In the genomic region with DNA sequence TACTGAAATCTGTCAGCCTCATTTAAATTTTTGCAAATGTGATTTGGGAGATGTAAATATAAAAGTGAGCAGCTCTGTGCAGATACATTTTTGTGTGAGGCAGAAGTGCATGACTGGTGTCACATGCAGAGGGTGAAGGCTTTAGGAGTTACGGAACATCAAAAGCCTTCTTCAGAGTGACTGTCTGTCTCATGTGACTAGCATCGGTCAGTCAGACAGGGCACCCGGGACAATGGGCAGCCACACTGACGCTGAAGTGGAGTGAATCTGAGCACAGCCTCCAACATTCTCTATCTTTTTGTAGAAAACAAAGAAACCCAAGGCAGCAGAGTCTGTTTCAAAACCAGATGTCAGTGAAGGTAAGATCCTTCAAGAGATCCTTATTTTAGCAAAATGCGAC, we compare ENCODE assay signal across 20 cellular contexts. TPM values are rescaled to one million over a fixed set of nuclear protein-coding genes. Genes with fewer than 3 reads are reported as not detected.
A peak's percentile ranks its signal among the peaks of the same experiment; 100 is the strongest.
DNase-seq lines count a peak whose midpoint lies in the region; ATAC-seq and TF ChIP-seq lines count a peak whose summit lies in the region.
"Had no signal": no experiment of that assay in that cellular context is flagged by ENCODE, and none has a peak within 500 bp of the region (broad histone marks: within the 10 kb centered on the region; RNA-seq: fewer than 3 reads in every experiment).

No MANE protein-coding gene starts in this region.

- no peak for TF ChIP-seq CTCF in foreskin keratinocyte (conservative IDR thresholded peaks at IDR 0.05)

- H3K27me3 Mint-ChIP-seq in activated T-cell treated with anti-CD3 and anti-CD28 coated beads, Interleukin-2, amount 50 U/mL, for 72 hours (ENCODE audit: low read depth), result no peaks in the 10 kb centered on the region

- H3K27ac ChIP-seq in temporal lobe (ENCODE audit: low read depth, low read length) (peak overlapping the region; percentile 59), foreskin keratinocyte (no peak overlapping the region)
- H3K27ac ChIP-seq: 22Rv1 had no signal

- H3K4me1 ChIP-seq in foreskin keratinocyte, result no peaks in the 10 kb centered on the region

- H3K36me3 Mint-ChIP-seq in activated T-cell treated with anti-CD3 and anti-CD28 coated beads, Interleukin-2, amount 50 U/mL, for 72 hours (ENCODE audit: insufficient read depth in 2 of 2), result peaks cover 18 to 39% of the 10 kb centered on the region in 2 donors

- no peaks in the 10 kb centered on the region for H3K4me1 Mint-ChIP-seq in activated T-cell treated with anti-CD3 and anti-CD28 coated beads, Interleukin-2, amount 50 U/mL, for 72 hours (ENCODE audit: low read depth)

- ATAC-seq in activated T-cell treated with anti-CD3 and anti-CD28 coated beads, Interleukin-2, amount 50 U/mL, for 72 hours (replicated peaks in 1 of 2), result no peak
- ATAC-seq in foreskin keratinocyte, result no peak
- ATAC-seq: GM12878 had no signal

- no peaks in the 10 kb centered on the region for H3K27me3 ChIP-seq in foreskin keratinocyte

- H3K27ac Mint-ChIP-seq in activated T-cell treated with anti-CD3 and anti-CD28 coated beads, Interleukin-2, amount 50 U/mL, for 72 hours, result peak overlapping the region; percentile 28
- H3K27ac Mint-ChIP-seq: HFFc6 had no signal

- peaks cover 6 to 9% of the 10 kb centered on the region in 2 donors for H3K9me3 Mint-ChIP-seq in activated T-cell treated with anti-CD3 and anti-CD28 coated beads, Interleukin-2, amount 50 U/mL, for 72 hours

- H3K4me3 Mint-ChIP-seq in activated T-cell treated with anti-CD3 and anti-CD28 coated beads, Interleukin-2, amount 50 U/mL, for 72 hours, result no peak overlapping the region
- H3K4me3 Mint-ChIP-seq: HFFc6 had no signal

- no peak for DNase-seq in activated T-cell treated with anti-CD3 and anti-CD28 coated beads, Interleukin-2, amount 50 U/mL, for 72 hours
- no peak for DNase-seq in activated T-cell treated with anti-CD3 and anti-CD28 coated beads, Interleukin-2, amount 50 U/mL, for 48 hours
- peak in 26 of 51 donors; percentile 3 to 55 (median 22) for DNase-seq in hypothalamus (lab: John Stamatoyannopoulos, UW)
- DNase-seq in pons (ENCODE audit: low spot score), result peak; percentile 89
- no peak for DNase-seq in middle frontal gyrus (ENCODE audit: extremely low spot score, low spot score)
- no peak for DNase-seq in foreskin keratinocyte
- no peak for DNase-seq in NCI-H146 (lab: John Stamatoyannopoulos, UW)
- DNase-seq: GDM1, NCI-H1048, NCI-H2081 treated with DMSO at 0.1 percent for 48 hours, NCI-H510A treated with DMSO at 0.1 percent for 48 hours, NCI-H82 had no signal

RNA-seq across cellular contexts. Expression of a gene that starts 7.9 kb away (rescaled TPM):
- 1 to 10 TPM; 1.7 to 2.2 TPM for total RNA-seq in activated T-cell treated with anti-CD3 and anti-CD28 coated beads, Interleukin-2, amount 50 U/mL, for 72 hours
- total RNA-seq in temporal lobe, result not detected
- total RNA-seq in foreskin keratinocyte, result 0.31 TPM in 1 of 2 replicates, not detected in the other
- polyA plus RNA-seq in foreskin keratinocyte, result 0.06 TPM in 1 of 2 replicates, not detected in the other
- total RNA-seq: H4, MCF 10A had no signal
- polyA plus RNA-seq: AG04450 had no signal

RNA-seq across cellular contexts. Expression of a gene that starts 16.4 kb away (rescaled TPM):
- 1 to 10 TPM; 1.3 to 1.7 TPM for total RNA-seq in activated T-cell treated with anti-CD3 and anti-CD28 coated beads, Interleukin-2, amount 50 U/mL, for 72 hours
- total RNA-seq in temporal lobe (not detected), foreskin keratinocyte (0.53 and 0.71 TPM in 2 replicates)
- polyA plus RNA-seq in foreskin keratinocyte, result 0.40 and 0.54 TPM in 2 replicates
- total RNA-seq: H4, MCF 10A had no signal
- polyA plus RNA-seq: BJ had no signal

RNA-seq across cellular contexts. Expression of a gene that starts 48.2 kb away (rescaled TPM):
- total RNA-seq in activated T-cell treated with anti-CD3 and anti-CD28 coated beads, Interleukin-2, amount 50 U/mL, for 72 hours, result 10 to 100 TPM; 80.8 to 82.7 TPM
- total RNA-seq in temporal lobe (38.4 TPM), foreskin keratinocyte (56.0 and 58.9 TPM in 2 replicates)
- 67.1 and 76.1 TPM in 2 replicates for polyA plus RNA-seq in foreskin keratinocyte

Comparison
In these comparisons a context has a peak if more than half of its experiments do, and no peak if none do; other contexts are left out.
1. DNase-seq: peak in hypothalamus (26 of 51) and pons (single experiment); none in activated T-cell treated with anti-CD3 and anti-CD28 coated beads, Interleukin-2, amount 50 U/mL, for 72 hours (0 of 2), activated T-cell treated with anti-CD3 and anti-CD28 coated beads, Interleukin-2, amount 50 U/mL, for 48 hours (0 of 2), middle frontal gyrus (single experiment), foreskin keratinocyte (0 of 2) and NCI-H146 (single experiment).